ENCODE assay signal across 29 cellular contexts in the genomic region with DNA sequence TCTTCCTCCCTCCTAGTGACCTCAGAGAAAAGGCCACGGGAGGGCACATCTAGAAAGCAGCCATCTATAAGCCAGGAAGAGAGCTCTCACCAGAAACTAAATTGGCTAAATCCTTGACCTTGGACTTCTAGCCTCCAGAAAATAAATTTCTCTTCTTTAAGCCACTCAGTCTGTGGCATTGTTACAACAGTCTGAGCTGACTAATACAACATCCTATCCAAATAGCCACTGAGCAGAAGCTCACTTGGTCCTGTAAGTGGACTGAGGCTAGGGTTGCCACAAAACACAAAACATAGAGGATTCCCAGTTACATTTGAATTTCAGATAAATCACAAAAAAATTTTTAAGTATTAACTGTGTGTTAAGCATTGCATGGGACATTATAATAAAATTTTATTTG.
"Had no signal": no experiment of that assay in that cellular context is flagged by ENCODE, and none has a peak within 500 bp of the region (broad histone marks: within the 10 kb centered on the region; RNA-seq: fewer than 3 reads in every experiment).

No MANE protein-coding gene starts in this region.

- H3K4me3 ChIP-seq: body of pancreas, gastrocnemius medialis, psoas muscle, right atrium auricular region, thoracic aorta had no signal

- H3K9ac ChIP-seq: parathyroid adenoma had no signal

- H3K79me2 ChIP-seq: parathyroid adenoma had no signal

- H3K9me3 ChIP-seq: body of pancreas, gastrocnemius medialis, psoas muscle, right atrium auricular region, thoracic aorta had no signal

- H3K4me1 ChIP-seq: body of pancreas, gastrocnemius medialis, parathyroid adenoma, psoas muscle, right atrium auricular region had no signal

- H3K36me3 ChIP-seq: gastrocnemius medialis, right atrium auricular region, thoracic aorta had no signal

- FAIRE-seq: endothelial cell of umbilical vein, TTC549, urothelium cell line had no signal

- ATAC-seq: activated T-cell treated with anti-CD3 and anti-CD28 coated beads, Interleukin-2, amount 50 U/mL, for 72 hours; body of pancreas; esophagus mucosa; gastrocnemius medialis; left cardiac atrium; left ventricle myocardium superior; naive thymus-derived CD8-positive, alpha-beta T cell; psoas muscle had no signal

- H3K27me3 ChIP-seq: body of pancreas, gastrocnemius medialis, right atrium auricular region had no signal

- DNase-seq: activated CD4-positive, alpha-beta T cell treated with anti-CD3 and anti-CD28 coated beads for 4 hours; activated CD4-positive, alpha-beta T cell treated with anti-CD3 and anti-CD28 coated beads, Interleukin-2, amount 50 U/mL, for 4 hours; activated effector memory CD4-positive, alpha-beta T cell treated with Interleukin-2 at 50 U/mL for 16 hours; activated naive CD4-positive, alpha-beta T cell treated with Interleukin-2 at 50 U/mL for 16 hours; activated T-cell treated with anti-CD3 and anti-CD28 coated beads for 4 hours; activated T-cell treated with anti-CD3 and anti-CD28 coated beads, Interleukin-2, amount 50 U/mL, for 72 hours; aorta; body of pancreas; gastrocnemius medialis; glutamatergic neuron; islet precursor cell; left cardiac atrium; left ventricle myocardium superior; naive thymus-derived CD8-positive, alpha-beta T cell; nucleus accumbens; psoas muscle; stimulated activated CD4-positive, alpha-beta T cell treated with anti-CD3 and anti-CD28 coated beads, Interleukin-2, amount 100 ng/mL, for 48 hours; stimulated activated naive CD4-positive, alpha-beta T cell treated with Interleukin-2 at 50 U/mL for 16 hours; SW 1271; T-helper 9 cell; trophoblast cell had no signal

- H3K27ac ChIP-seq: body of pancreas, gastrocnemius medialis, parathyroid adenoma, psoas muscle, right atrium auricular region, thoracic aorta, VCaP had no signal

- H2AFZ ChIP-seq: parathyroid adenoma had no signal
